8 cellular contexts compared by ENCODE assay signal in genomic region chr15:64809649-64810498, GRCh38. TPM values are rescaled to one million over a fixed set of nuclear protein-coding genes. Genes with fewer than 3 reads are reported as not detected.
A peak's percentile ranks its signal among the peaks of the same experiment; 100 is the strongest.
DNase-seq lines count a peak whose midpoint lies in the region; ATAC-seq, FAIRE-seq and TF ChIP-seq lines count a peak whose summit lies in the region.

No MANE protein-coding gene starts in this region.

- no peak overlapping the region for H3K4me3 ChIP-seq in Karpas-422 (ENCODE audit: low read length)
- H3K4me3 ChIP-seq in fibroblast of villous mesenchyme (ENCODE audit: low read depth, low read length) = no peak overlapping the region
- H3K4me3 ChIP-seq in neural cell (ENCODE audit: low read length) = no peak overlapping the region
- H3K4me3 ChIP-seq in suprapubic skin = no peak overlapping the region

- H3K4me2 ChIP-seq in Karpas-422 (ENCODE audit: low read depth, low read length, poor library complexity, severe bottlenecking) (no peak overlapping the region), neural cell (ENCODE audit: low read length) (no peak overlapping the region)

- no peaks in the 10 kb centered on the region for H3K9me2 ChIP-seq in Karpas-422 (replicated peaks; ENCODE audit: insufficient read depth, low read length)
- H3K9me2 ChIP-seq in neural cell (ENCODE audit: insufficient read depth, low read length) = no peaks in the 10 kb centered on the region

- H3K9ac ChIP-seq in Karpas-422 (ENCODE audit: low read length) = no peak overlapping the region
- no peak overlapping the region for H3K9ac ChIP-seq in neural cell (ENCODE audit: low read length)

- H3K27me3 ChIP-seq in Karpas-422 (ENCODE audit: low read length) (no peaks in the 10 kb centered on the region), neural cell (ENCODE audit: insufficient read depth, low read depth, low read length) (no peaks in the 10 kb centered on the region), suprapubic skin (no peaks in the 10 kb centered on the region)

- no peaks in the 10 kb centered on the region for H4K20me1 ChIP-seq in Karpas-422 (ENCODE audit: insufficient read depth, low read depth, low read length)
- H4K20me1 ChIP-seq in neural cell (ENCODE audit: insufficient read depth) = no peaks in the 10 kb centered on the region

- WGBS in suprapubic skin = 32% methylated on average over 14 of the region's 14 CpGs

- no peak for TF ChIP-seq POLR2A in suprapubic skin (IDR thresholded peaks at IDR 0.05)

- no peak for FAIRE-seq in RCC 7860 (lab: Jason Lieb, UNC)

- H3K36me3 ChIP-seq in Karpas-422 (ENCODE audit: insufficient read depth, low read length) (no peaks in the 10 kb centered on the region), neural cell (ENCODE audit: insufficient read depth, low read length) (no peaks in the 10 kb centered on the region), suprapubic skin (no peaks in the 10 kb centered on the region)

- H3K9me3 ChIP-seq in Karpas-422 (ENCODE audit: low read length) (no peaks in the 10 kb centered on the region), neural cell (ENCODE audit: low read length) (no peaks in the 10 kb centered on the region), suprapubic skin (no peaks in the 10 kb centered on the region)

- peak; percentile 95 for TF ChIP-seq CTCF in fibroblast of villous mesenchyme (IDR thresholded peaks at IDR 0.05; ENCODE audit: insufficient read depth, low read depth, low read length)
- peak; percentile 79 for TF ChIP-seq CTCF in neural cell (IDR thresholded peaks at IDR 0.05; ENCODE audit: poor library complexity, severe bottlenecking)
- TF ChIP-seq CTCF in suprapubic skin (IDR thresholded peaks at IDR 0.05) = peak; percentile 63 to 90

- TF ChIP-seq EP300 in neural cell (conservative IDR thresholded peaks at IDR 0.05; ENCODE audit: poor library complexity, severe bottlenecking) (no peak), suprapubic skin (IDR thresholded peaks at IDR 0.05) (no peak)

- H2AFZ ChIP-seq in Karpas-422 (ENCODE audit: low read length) (no peak overlapping the region), neural cell (ENCODE audit: low read depth, low read length) (no peak overlapping the region)

- H3K79me2 ChIP-seq in Karpas-422 (ENCODE audit: low read length) (no peaks in the 10 kb centered on the region), neural cell (replicated peaks; ENCODE audit: insufficient read depth, low read length) (no peaks in the 10 kb centered on the region)

- peak; percentile 53 for DNase-seq in DMS53 treated with DMSO at 0.1 percent for 48 hours (lab: John Stamatoyannopoulos, UW; ENCODE audit: unreplicated experiment)
- DNase-seq in Karpas-422 = peak; percentile 86
- DNase-seq in RCC 7860 (ENCODE audit: low spot score) = peak; percentile 40
- DNase-seq in activated T-helper 1 cell treated with Interleukin-2 at 50 U/mL for 16 hours (ENCODE audit: low read depth) = peak; percentile 32
- DNase-seq in fibroblast of villous mesenchyme (ENCODE audit: low read depth) = peak; percentile 75
- peak; percentile 86 to 88 for DNase-seq in suprapubic skin (ENCODE audit: low spot score in 2 of 2)

- no peak for ATAC-seq in HG03520 (IDR thresholded peaks at IDR 0.05; ENCODE audit: unreplicated experiment)

- no peaks in the 10 kb centered on the region for H3F3A ChIP-seq in neural cell (ENCODE audit: insufficient read depth, low read length, poor library complexity, severe bottlenecking)

- peak; percentile 65 for TF ChIP-seq RAD21 in neural cell (conservative IDR thresholded peaks at IDR 0.05)

- H3K27ac ChIP-seq in Karpas-422 (ENCODE audit: low read length) = no peak overlapping the region
- no peak overlapping the region for H3K27ac ChIP-seq in neural cell (ENCODE audit: low read length)
- no peak overlapping the region for H3K27ac ChIP-seq in suprapubic skin

- H3K4me1 ChIP-seq in Karpas-422 (ENCODE audit: low read length) (peaks cover 18% of the 10 kb centered on the region), suprapubic skin (peaks cover 11% of the 10 kb centered on the region)

TF ChIP-seq in neural cell, 6 proteins besides CTCF, POLR2A, EP300 and RAD21:
- peak; percentile 75 for TF ChIP-seq SMC3 (conservative IDR thresholded peaks at IDR 0.05; ENCODE audit: poor library complexity)
- TF ChIP-seq REST (IDR thresholded peaks at IDR 0.05; ENCODE audit: borderline replicate concordance) = no peak

RNA-seq across cellular contexts. Expression of gene PIF1, which starts 15.6 kb away (rescaled TPM):
- 18.6 and 60.0 TPM in 2 replicates for total RNA-seq in Karpas-422 (2014; rRNA removed; shearing (Covaris generic); ENCODE audit: low replicate concordance)
- total RNA-seq in fibroblast of villous mesenchyme = 9.7 and 11.2 TPM in 2 replicates
- 0.58 and 0.78 TPM in 2 replicates for polyA plus RNA-seq in neural cell
- polyA minus RNA-seq in neural cell = 0.23 and 0.49 TPM in 2 replicates
- total RNA-seq in suprapubic skin = 1 to 10 TPM in 3 of 4 donors, under 1 TPM in 1; 0.42 to 5.9 (median 1.5) TPM

RNA-seq across cellular contexts. Expression of gene PLEKHO2, which starts 31.8 kb away (rescaled TPM):
- 10.1 and 18.0 TPM in 2 replicates for total RNA-seq in Karpas-422 (2014; rRNA removed; shearing (Covaris generic); ENCODE audit: low replicate concordance)
- total RNA-seq in fibroblast of villous mesenchyme = 30.9 and 48.8 TPM in 2 replicates
- polyA plus RNA-seq in neural cell = 0.88 and 1.3 TPM in 2 replicates
- polyA minus RNA-seq in neural cell = 1.2 and 1.6 TPM in 2 replicates
- 10 to 100 TPM in 1 of 4 donors, 1 to 10 TPM in 3; 6.7 to 13.8 (median 8.0) TPM for total RNA-seq in suprapubic skin

RNA-seq across cellular contexts. Expression of gene RBPMS2, which starts 34.5 kb away (rescaled TPM):
- not detected in 2 replicates for total RNA-seq in Karpas-422 (2014; rRNA removed; shearing (Covaris generic); ENCODE audit: low replicate concordance)
- total RNA-seq in fibroblast of villous mesenchyme (under 0.01 TPM in 1 of 2 replicates, not detected in the other), suprapubic skin (1 to 10 TPM in 1 of 4 donors, under 1 TPM in 3; 0.68 to 1.1 (median 0.79) TPM)
- not detected in 2 replicates for polyA plus RNA-seq in neural cell
- polyA minus RNA-seq in neural cell = not detected in 2 replicates

Comparison
In these comparisons a context has a peak if more than half of its experiments do, and no peak if none do; other contexts are left out.
1. DNase-seq: peak in every context shown above with its lines; median percentile 87 in suprapubic skin; 86 in Karpas-422; 75 in fibroblast of villous mesenchyme; 53 in DMS53 treated with DMSO at 0.1 percent for 48 hours; 40 in RCC 7860; 32 in activated T-helper 1 cell treated with Interleukin-2 at 50 U/mL for 16 hours.